1 cellular context compared by ENCODE assay signal in the genomic region with DNA sequence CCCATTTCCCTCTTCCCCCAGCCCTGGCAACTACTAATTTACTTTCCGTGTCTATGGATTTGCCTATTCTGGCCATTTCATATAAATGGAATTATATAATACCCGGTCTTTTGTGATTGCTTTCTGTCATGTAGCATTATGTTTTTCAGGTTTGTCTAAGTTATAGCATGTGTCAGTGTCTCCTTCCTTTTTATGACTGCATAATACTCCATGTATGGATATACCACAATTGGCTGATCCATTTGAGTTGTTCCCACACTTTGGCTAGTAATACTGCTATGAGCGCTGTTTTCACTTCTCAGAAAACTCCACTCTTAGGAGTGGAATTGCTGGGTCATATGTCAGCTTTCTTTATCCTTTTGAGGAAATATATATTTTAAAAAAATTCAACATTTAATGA.
TF ChIP-seq lines count a peak whose summit lies in the region.

No MANE protein-coding gene starts in this region.

TF ChIP-seq in SK-N-SH, 30 proteins besides CTCF, POLR2A, EP300 and RAD21 (continued from another document):
- TF ChIP-seq, protein P1, sequence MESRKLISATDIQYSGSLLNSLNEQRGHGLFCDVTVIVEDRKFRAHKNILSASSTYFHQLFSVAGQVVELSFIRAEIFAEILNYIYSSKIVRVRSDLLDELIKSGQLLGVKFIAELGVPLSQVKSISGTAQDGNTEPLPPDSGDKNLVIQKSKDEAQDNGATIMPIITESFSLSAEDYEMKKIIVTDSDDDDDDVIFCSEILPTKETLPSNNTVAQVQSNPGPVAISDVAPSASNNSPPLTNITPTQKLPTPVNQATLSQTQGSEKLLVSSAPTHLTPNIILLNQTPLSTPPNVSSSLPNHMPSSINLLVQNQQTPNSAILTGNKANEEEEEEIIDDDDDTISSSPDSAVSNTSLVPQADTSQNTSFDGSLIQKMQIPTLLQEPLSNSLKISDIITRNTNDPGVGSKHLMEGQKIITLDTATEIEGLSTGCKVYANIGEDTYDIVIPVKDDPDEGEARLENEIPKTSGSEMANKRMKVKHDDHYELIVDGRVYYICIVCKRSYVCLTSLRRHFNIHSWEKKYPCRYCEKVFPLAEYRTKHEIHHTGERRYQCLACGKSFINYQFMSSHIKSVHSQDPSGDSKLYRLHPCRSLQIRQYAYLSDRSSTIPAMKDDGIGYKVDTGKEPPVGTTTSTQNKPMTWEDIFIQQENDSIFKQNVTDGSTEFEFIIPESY (IDR thresholded peaks at IDR 0.05; ENCODE audit: borderline replicate concordance, low read depth), result no peak
- TF ChIP-seq GATA2 (CRISPR knock-in tag; IDR thresholded peaks at IDR 0.05), result no peak
- TF ChIP-seq, protein P2, sequence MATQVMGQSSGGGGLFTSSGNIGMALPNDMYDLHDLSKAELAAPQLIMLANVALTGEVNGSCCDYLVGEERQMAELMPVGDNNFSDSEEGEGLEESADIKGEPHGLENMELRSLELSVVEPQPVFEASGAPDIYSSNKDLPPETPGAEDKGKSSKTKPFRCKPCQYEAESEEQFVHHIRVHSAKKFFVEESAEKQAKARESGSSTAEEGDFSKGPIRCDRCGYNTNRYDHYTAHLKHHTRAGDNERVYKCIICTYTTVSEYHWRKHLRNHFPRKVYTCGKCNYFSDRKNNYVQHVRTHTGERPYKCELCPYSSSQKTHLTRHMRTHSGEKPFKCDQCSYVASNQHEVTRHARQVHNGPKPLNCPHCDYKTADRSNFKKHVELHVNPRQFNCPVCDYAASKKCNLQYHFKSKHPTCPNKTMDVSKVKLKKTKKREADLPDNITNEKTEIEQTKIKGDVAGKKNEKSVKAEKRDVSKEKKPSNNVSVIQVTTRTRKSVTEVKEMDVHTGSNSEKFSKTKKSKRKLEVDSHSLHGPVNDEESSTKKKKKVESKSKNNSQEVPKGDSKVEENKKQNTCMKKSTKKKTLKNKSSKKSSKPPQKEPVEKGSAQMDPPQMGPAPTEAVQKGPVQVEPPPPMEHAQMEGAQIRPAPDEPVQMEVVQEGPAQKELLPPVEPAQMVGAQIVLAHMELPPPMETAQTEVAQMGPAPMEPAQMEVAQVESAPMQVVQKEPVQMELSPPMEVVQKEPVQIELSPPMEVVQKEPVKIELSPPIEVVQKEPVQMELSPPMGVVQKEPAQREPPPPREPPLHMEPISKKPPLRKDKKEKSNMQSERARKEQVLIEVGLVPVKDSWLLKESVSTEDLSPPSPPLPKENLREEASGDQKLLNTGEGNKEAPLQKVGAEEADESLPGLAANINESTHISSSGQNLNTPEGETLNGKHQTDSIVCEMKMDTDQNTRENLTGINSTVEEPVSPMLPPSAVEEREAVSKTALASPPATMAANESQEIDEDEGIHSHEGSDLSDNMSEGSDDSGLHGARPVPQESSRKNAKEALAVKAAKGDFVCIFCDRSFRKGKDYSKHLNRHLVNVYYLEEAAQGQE (IDR thresholded peaks at IDR 0.05; ENCODE audit: low read depth, low read length), result no peak
- no peak for TF ChIP-seq CHD2 (IDR thresholded peaks at IDR 0.05; ENCODE audit: low read length, partially characterized antibody)
